ENCODE assay signal across 1 cellular context in the genomic region with DNA sequence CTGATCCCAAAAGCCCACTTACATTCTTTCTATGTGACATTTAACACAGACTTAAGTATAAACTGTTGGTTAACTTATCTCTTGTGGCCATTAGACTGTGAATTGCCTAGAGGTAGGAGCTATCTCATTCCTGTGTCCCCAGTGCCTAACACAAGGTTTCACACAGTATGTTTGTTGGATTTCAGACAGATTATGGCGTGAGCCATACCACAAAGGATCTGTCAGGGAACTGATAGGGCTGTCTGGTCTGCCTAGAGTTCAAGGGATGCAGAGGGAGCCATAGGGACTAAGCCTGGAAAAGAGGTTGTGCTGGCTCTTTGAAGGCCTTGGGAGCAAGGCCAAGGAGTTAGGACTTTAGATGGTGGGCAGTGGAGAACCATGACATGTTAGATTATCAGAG.
TF ChIP-seq lines count a peak whose summit lies in the region.

No MANE protein-coding gene starts in this region.

TF ChIP-seq in K562, 482 proteins besides CTCF, POLR2A, EP300 and RAD21 (continued from another document):
- no peak for TF ChIP-seq HBP1 (CRISPR knock-in tag; IDR thresholded peaks at IDR 0.05)
- no peak for TF ChIP-seq NFXL1 (CRISPR knock-in tag; IDR thresholded peaks at IDR 0.05)
- TF ChIP-seq, protein P1, sequence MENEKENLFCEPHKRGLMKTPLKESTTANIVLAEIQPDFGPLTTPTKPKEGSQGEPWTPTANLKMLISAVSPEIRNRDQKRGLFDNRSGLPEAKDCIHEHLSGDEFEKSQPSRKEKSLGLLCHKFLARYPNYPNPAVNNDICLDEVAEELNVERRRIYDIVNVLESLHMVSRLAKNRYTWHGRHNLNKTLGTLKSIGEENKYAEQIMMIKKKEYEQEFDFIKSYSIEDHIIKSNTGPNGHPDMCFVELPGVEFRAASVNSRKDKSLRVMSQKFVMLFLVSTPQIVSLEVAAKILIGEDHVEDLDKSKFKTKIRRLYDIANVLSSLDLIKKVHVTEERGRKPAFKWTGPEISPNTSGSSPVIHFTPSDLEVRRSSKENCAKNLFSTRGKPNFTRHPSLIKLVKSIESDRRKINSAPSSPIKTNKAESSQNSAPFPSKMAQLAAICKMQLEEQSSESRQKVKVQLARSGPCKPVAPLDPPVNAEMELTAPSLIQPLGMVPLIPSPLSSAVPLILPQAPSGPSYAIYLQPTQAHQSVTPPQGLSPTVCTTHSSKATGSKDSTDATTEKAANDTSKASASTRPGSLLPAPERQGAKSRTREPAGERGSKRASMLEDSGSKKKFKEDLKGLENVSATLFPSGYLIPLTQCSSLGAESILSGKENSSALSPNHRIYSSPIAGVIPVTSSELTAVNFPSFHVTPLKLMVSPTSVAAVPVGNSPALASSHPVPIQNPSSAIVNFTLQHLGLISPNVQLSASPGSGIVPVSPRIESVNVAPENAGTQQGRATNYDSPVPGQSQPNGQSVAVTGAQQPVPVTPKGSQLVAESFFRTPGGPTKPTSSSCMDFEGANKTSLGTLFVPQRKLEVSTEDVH (IDR thresholded peaks at IDR 0.05; ENCODE audit: low read depth, partially characterized antibody) = no peak
- TF ChIP-seq SMAD4 (CRISPR knock-in tag; conservative IDR thresholded peaks at IDR 0.05) = peak; percentile 98
- TF ChIP-seq ZKSCAN1 (IDR thresholded peaks at IDR 0.05; ENCODE audit: low read depth, low read length) = peak; percentile 92
- TF ChIP-seq ARID1B (IDR thresholded peaks at IDR 0.05) = peak; percentile 97
- TF ChIP-seq, protein P2, sequence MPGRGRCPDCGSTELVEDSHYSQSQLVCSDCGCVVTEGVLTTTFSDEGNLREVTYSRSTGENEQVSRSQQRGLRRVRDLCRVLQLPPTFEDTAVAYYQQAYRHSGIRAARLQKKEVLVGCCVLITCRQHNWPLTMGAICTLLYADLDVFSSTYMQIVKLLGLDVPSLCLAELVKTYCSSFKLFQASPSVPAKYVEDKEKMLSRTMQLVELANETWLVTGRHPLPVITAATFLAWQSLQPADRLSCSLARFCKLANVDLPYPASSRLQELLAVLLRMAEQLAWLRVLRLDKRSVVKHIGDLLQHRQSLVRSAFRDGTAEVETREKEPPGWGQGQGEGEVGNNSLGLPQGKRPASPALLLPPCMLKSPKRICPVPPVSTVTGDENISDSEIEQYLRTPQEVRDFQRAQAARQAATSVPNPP (IDR thresholded peaks at IDR 0.05; ENCODE audit: borderline replicate concordance, insufficient read depth, insufficient read length) = no peak
- no peak for TF ChIP-seq ELK3 (CRISPR knock-in tag; IDR thresholded peaks at IDR 0.05)
- 0 out of 2 replicates have a peak, but pooled peaks have one; percentile 31 for TF ChIP-seq RUNX1 (IDR thresholded peaks at IDR 0.05; ENCODE audit: low read depth)
- TF ChIP-seq ZNF133 (CRISPR knock-in tag; IDR thresholded peaks at IDR 0.05) = no peak
- TF ChIP-seq TAL1 (IDR thresholded peaks at IDR 0.05) = peak; percentile 96
- TF ChIP-seq ARNT (IDR thresholded peaks at IDR 0.05) = peak; percentile 53 to 81; a peak in 1 of 4 replicates
- peak; percentile 91 for TF ChIP-seq SMARCA4 (IDR thresholded peaks at IDR 0.05)
- 0 out of 2 replicates have a peak, but pooled peaks have one; percentile 66 for TF ChIP-seq ZBED1 (IDR thresholded peaks at IDR 0.05)
- TF ChIP-seq BHLHE40 (IDR thresholded peaks at IDR 0.05; ENCODE audit: low read length) = peak; percentile 59; the same call in 1 of the 2 replicates
- TF ChIP-seq DPF2 (IDR thresholded peaks at IDR 0.05) = peak; percentile 92
- peak; percentile 99 for TF ChIP-seq POLR2AphosphoS5 (IDR thresholded peaks at IDR 0.05; ENCODE audit: control insufficient read depth, insufficient read depth, low read depth, low read length)
- peak; percentile 43 for TF ChIP-seq ZBTB33 (CRISPR knock-in tag; IDR thresholded peaks at IDR 0.05)
- no peak for TF ChIP-seq HDAC6 (IDR thresholded peaks at IDR 0.05; ENCODE audit: low read depth, low read length)
- TF ChIP-seq ZNF197 (CRISPR knock-in tag; IDR thresholded peaks at IDR 0.05; ENCODE audit: low read depth) = peak; percentile 78
- TF ChIP-seq TBL1XR1 (IDR thresholded peaks at IDR 0.05; ENCODE audit: low read length in 2 of 2) = peak; percentile 76 to 90; a peak in 3 of 4 replicates
- peak; percentile 83 for TF ChIP-seq DMBX1 (CRISPR knock-in tag; IDR thresholded peaks at IDR 0.05; ENCODE audit: borderline replicate concordance)
- TF ChIP-seq NELFE (IDR thresholded peaks at IDR 0.05; ENCODE audit: insufficient read depth, insufficient read length) = no peak
- TF ChIP-seq ZNF584 (CRISPR knock-in tag; IDR thresholded peaks at IDR 0.05; ENCODE audit: low read depth) = peak; percentile 86
- TF ChIP-seq, protein P3, sequence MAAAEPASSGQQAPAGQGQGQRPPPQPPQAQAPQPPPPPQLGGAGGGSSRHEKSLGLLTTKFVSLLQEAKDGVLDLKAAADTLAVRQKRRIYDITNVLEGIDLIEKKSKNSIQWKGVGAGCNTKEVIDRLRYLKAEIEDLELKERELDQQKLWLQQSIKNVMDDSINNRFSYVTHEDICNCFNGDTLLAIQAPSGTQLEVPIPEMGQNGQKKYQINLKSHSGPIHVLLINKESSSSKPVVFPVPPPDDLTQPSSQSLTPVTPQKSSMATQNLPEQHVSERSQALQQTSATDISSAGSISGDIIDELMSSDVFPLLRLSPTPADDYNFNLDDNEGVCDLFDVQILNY (CRISPR knock-in tag; IDR thresholded peaks at IDR 0.05) = no peak
- TF ChIP-seq CBFA2T3 (IDR thresholded peaks at IDR 0.05) = peak; percentile 99
- peak; percentile 31 for TF ChIP-seq TBP (optimal IDR thresholded peaks at IDR 0.05; ENCODE audit: low read depth, low read length)
- TF ChIP-seq, protein P4, sequence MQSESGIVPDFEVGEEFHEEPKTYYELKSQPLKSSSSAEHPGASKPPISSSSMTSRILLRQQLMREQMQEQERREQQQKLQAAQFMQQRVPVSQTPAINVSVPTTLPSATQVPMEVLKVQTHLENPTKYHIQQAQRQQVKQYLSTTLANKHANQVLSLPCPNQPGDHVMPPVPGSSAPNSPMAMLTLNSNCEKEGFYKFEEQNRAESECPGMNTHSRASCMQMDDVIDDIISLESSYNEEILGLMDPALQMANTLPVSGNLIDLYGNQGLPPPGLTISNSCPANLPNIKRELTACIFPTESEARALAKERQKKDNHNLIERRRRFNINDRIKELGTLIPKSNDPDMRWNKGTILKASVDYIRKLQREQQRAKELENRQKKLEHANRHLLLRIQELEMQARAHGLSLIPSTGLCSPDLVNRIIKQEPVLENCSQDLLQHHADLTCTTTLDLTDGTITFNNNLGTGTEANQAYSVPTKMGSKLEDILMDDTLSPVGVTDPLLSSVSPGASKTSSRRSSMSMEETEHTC (IDR thresholded peaks at IDR 0.05) = peak; percentile 56
TF ChIP-seq in K562: peak in this region for 97.
